Comparison of ENCODE assay signal across 18 cellular contexts in genomic region chr22:48578138-48579034, GRCh38.
DNase-seq lines count a peak whose midpoint lies in the region; ATAC-seq lines count a peak whose summit lies in the region.
"Had no signal": no experiment of that assay in that cellular context is flagged by ENCODE, and none has a peak within 500 bp of the region (broad histone marks: within the 10 kb centered on the region; RNA-seq: fewer than 3 reads in every experiment).

No MANE protein-coding gene starts in this region.

- H3K4me2 ChIP-seq in BLaER1 treated with 17β-estradiol and CSF1 and Interleukin-3, amounts not matched to agents 10 nM and 100 nM: peak overlapping the region in 10 of 11 experiments; percentile 92 to 100 (median 98); a peak in 19 of 22 replicates

- H3K9ac ChIP-seq in BLaER1 treated with 17β-estradiol and CSF1 and Interleukin-3, amounts not matched to agents 10 nM and 100 nM: peak overlapping the region in 4 of 11 experiments; percentile 69 to 83 (median 81); a peak in 7 of 22 replicates

- no peaks in the 10 kb centered on the region; a peak in 2 of 22 replicates for H3K9me3 ChIP-seq in BLaER1 treated with 17β-estradiol and CSF1 and Interleukin-3, amounts not matched to agents 10 nM and 100 nM (replicated peaks in 1 of 11)
- H3K9me3 ChIP-seq: left ventricle myocardium inferior, psoas muscle, thyroid gland had no signal

- DNase-seq in amygdala (lab: John Stamatoyannopoulos, UW) (peak in 32 of 56 donors; percentile 11 to 74 (median 52)), hippocampal formation (lab: John Stamatoyannopoulos, UW) (peak; percentile 56 to 58), nucleus accumbens (lab: John Stamatoyannopoulos, UW) (peak in 43 of 56 donors; percentile 17 to 74 (median 52)), foreskin melanocyte (no peak), COR-L47 (lab: John Stamatoyannopoulos, UW) (no peak)
- DNase-seq in naive thymus-derived CD8-positive, alpha-beta T cell: no peak
- DNase-seq: activated CD4-positive, CD25-positive, alpha-beta regulatory T cell; activated CD8-positive, alpha-beta T cell treated with anti-CD3 and anti-CD28 coated beads for 36 hours; activated naive CD4-positive, alpha-beta T cell treated with anti-CD3 and anti-CD28 coated beads, Interleukin-2, amount 10 ng/mL, durations not matched to agents 7 days and 5 days; activated T-cell treated with anti-CD3 and anti-CD28 coated beads, Interleukin-2, amount 50 U/mL, for 24 hours; foreskin keratinocyte; HFFc6; left ventricle myocardium inferior; PC-3; thyroid gland had no signal

- H3K4me1 ChIP-seq in BLaER1 treated with 17β-estradiol and CSF1 and Interleukin-3, amounts not matched to agents 10 nM and 100 nM: peaks cover 10 to 65% (median 56%) of the 10 kb centered on the region in 10 experiments; a peak in 19 of 20 replicates
- H3K4me1 ChIP-seq: foreskin keratinocyte, psoas muscle, thyroid gland had no signal

- H3K27me3 Mint-ChIP-seq in naive thymus-derived CD8-positive, alpha-beta T cell: peaks cover 11 to 42% (median 30%) of the 10 kb centered on the region in 5 donors

- H3K36me3 Mint-ChIP-seq in naive thymus-derived CD8-positive, alpha-beta T cell: no peaks in the 10 kb centered on the region
- H3K36me3 Mint-ChIP-seq: activated naive CD4-positive, alpha-beta T cell treated with anti-CD3 and anti-CD28 coated beads, Interleukin-2, amount 10 ng/mL, durations not matched to agents 7 days and 5 days had no signal

- H3K27ac ChIP-seq in BLaER1 treated with 17β-estradiol and CSF1 and Interleukin-3, amounts not matched to agents 10 nM and 100 nM: peak overlapping the region in 2 of 11 experiments; percentile 77 to 82; a peak in 2 of 22 replicates
- H3K27ac ChIP-seq: foreskin keratinocyte, left ventricle myocardium inferior, psoas muscle, thyroid gland had no signal

- H3K36me3 ChIP-seq in BLaER1 treated with 17β-estradiol and CSF1 and Interleukin-3, amounts not matched to agents 10 nM and 100 nM: no peaks in the 10 kb centered on the region
- H3K36me3 ChIP-seq: left ventricle myocardium inferior, thyroid gland had no signal

- H3K9me3 Mint-ChIP-seq in naive thymus-derived CD8-positive, alpha-beta T cell: no peaks in the 10 kb centered on the region
- H3K9me3 Mint-ChIP-seq: activated CD8-positive, alpha-beta T cell treated with anti-CD3 and anti-CD28 coated beads for 36 hours; activated naive CD4-positive, alpha-beta T cell treated with anti-CD3 and anti-CD28 coated beads, Interleukin-2, amount 10 ng/mL, durations not matched to agents 7 days and 5 days; activated T-cell treated with anti-CD3 and anti-CD28 coated beads, Interleukin-2, amount 50 U/mL, for 24 hours had no signal

- no peak overlapping the region for H3K27ac Mint-ChIP-seq in naive thymus-derived CD8-positive, alpha-beta T cell
- H3K27ac Mint-ChIP-seq: activated CD8-positive, alpha-beta T cell treated with anti-CD3 and anti-CD28 coated beads for 36 hours; activated T-cell treated with anti-CD3 and anti-CD28 coated beads, Interleukin-2, amount 50 U/mL, for 24 hours; HFFc6 had no signal

- peaks cover 90 to 100% (median 98%) of the 10 kb centered on the region in 11 experiments for H3K27me3 ChIP-seq in BLaER1 treated with 17β-estradiol and CSF1 and Interleukin-3, amounts not matched to agents 10 nM and 100 nM
- H3K27me3 ChIP-seq: thyroid gland had no signal

- ATAC-seq in naive thymus-derived CD8-positive, alpha-beta T cell: no peak
- ATAC-seq in GM18502 (IDR thresholded peaks at IDR 0.05; ENCODE audit: poor library complexity, unreplicated experiment): no peak
- ATAC-seq: activated CD8-positive, alpha-beta T cell treated with anti-CD3 and anti-CD28 coated beads for 36 hours; foreskin keratinocyte; PC-3; psoas muscle had no signal

- H3K4me3 Mint-ChIP-seq in naive thymus-derived CD8-positive, alpha-beta T cell: peak overlapping the region in 5 of 10 donors; percentile 34 to 56 (median 39)
- H3K4me3 Mint-ChIP-seq: activated CD8-positive, alpha-beta T cell treated with anti-CD3 and anti-CD28 coated beads for 36 hours; activated naive CD4-positive, alpha-beta T cell treated with anti-CD3 and anti-CD28 coated beads, Interleukin-2, amount 10 ng/mL, durations not matched to agents 7 days and 5 days; activated T-cell treated with anti-CD3 and anti-CD28 coated beads, Interleukin-2, amount 50 U/mL, for 24 hours; HFFc6 had no signal

- POLR2A ChIA-PET in naive thymus-derived CD8-positive, alpha-beta T cell (lab: Charles Lee): no interaction called here

- peaks cover 0 to 6% (median 2%) of the 10 kb centered on the region in 4 donors for H3K4me1 Mint-ChIP-seq in naive thymus-derived CD8-positive, alpha-beta T cell
- H3K4me1 Mint-ChIP-seq: activated naive CD4-positive, alpha-beta T cell treated with anti-CD3 and anti-CD28 coated beads, Interleukin-2, amount 10 ng/mL, durations not matched to agents 7 days and 5 days had no signal

- peak overlapping the region in 7 of 10 experiments; percentile 62 to 75 (median 66); a peak in 9 of 20 replicates for H3K4me3 ChIP-seq in BLaER1 treated with 17β-estradiol and CSF1 and Interleukin-3, amounts not matched to agents 10 nM and 100 nM
- H3K4me3 ChIP-seq: left ventricle myocardium inferior, psoas muscle, thyroid gland had no signal

- peaks cover 0 to 77% (median 59%) of the 10 kb centered on the region in 11 experiments; a peak in 18 of 22 replicates for H4K20me1 ChIP-seq in BLaER1 treated with 17β-estradiol and CSF1 and Interleukin-3, amounts not matched to agents 10 nM and 100 nM

Comparison
In these comparisons a context has a peak if more than half of its experiments do, and no peak if none do; other contexts are left out.
1. DNase-seq: peak in amygdala (32 of 56), hippocampal formation (2 of 2) and nucleus accumbens (43 of 56); none in naive thymus-derived CD8-positive, alpha-beta T cell (0 of 10), foreskin melanocyte (single experiment) and COR-L47 (single experiment).